Comparison of ENCODE assay signal across 8 cellular contexts in the genomic region with DNA sequence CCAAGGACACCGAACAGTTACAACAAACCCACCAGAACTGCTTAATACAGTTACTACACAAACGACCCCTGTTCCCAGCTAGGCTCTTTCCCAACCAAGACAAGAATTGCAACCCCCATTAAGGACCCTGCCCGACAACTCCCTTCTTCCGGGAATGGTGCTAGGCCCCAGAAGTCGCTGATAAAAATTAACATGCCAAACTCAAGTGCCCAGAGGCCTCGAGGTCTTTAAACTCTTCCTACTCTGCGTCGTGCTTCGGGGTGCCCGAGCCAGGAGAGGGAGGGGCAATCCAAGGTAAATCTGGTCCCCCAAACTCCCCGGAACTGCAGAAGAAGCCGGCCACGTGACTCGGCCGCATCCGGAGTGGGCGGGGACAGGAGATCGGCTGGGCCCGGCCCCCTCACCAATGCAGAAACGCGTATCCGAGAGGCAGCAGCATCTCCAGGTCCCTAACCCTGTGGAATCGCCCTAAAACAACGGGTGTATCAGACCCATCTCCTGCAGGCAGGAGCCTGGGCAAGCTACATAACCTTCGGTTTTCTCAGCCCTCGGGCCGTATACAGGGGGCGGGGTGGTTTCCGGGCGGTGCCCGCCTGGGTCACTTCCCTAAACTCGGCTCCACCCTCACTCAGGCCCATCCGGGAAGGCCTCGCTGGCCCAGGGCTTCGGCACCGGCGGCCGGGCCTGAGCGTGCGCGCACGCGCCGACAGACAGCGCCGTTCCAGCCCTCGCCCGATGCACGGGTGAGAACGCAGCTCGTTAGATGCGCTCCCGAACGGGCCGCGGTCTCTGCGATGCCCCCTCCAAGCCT. TPM values are rescaled to one million over a fixed set of nuclear protein-coding genes. Genes with fewer than 3 reads are reported as not detected.
A peak's percentile ranks its signal among the peaks of the same experiment; 100 is the strongest.
DNase-seq lines count a peak whose midpoint lies in the region; ATAC-seq and TF ChIP-seq lines count a peak whose summit lies in the region.

No MANE protein-coding gene starts in this region.

- WGBS in gastroesophageal sphincter (ENCODE audit: low coverage in 1 of 2), 2 donors, result 7% methylated on average over 8 of the region's 57 CpGs; no CpG with 5 or more reads in 1 of the 2 donors

- H3K36me3 ChIP-seq in RWPE2 (ENCODE audit: low read depth), result peaks cover 50% of the 10 kb centered on the region
- H3K36me3 ChIP-seq in gastroesophageal sphincter, result peaks cover 0 to 48% of the 10 kb centered on the region in 2 donors
- H3K36me3 ChIP-seq in neutrophil, result peaks cover 45% of the 10 kb centered on the region

- H3K4me3 ChIP-seq in AG04449 (ENCODE audit: low read depth, low read length) (peak overlapping the region; percentile 95), RWPE2 (ENCODE audit: severe bottlenecking) (peak overlapping the region; percentile 97), gastroesophageal sphincter (peak overlapping the region; percentile 75 to 95), neutrophil (ENCODE audit: low read depth in 1 of 2, low read length in 1 of 2) (peak overlapping the region; percentile 97 to 98)

- peak; percentile 60 for TF ChIP-seq POLR2A in GM18526 (IDR thresholded peaks at IDR 0.05; ENCODE audit: extremely low read depth, insufficient read length)
- TF ChIP-seq POLR2A in gastroesophageal sphincter (IDR thresholded peaks at IDR 0.05), result peak; percentile 50 to 59

- peak; percentile 31 for ATAC-seq in HG03571 (IDR thresholded peaks at IDR 0.05; ENCODE audit: unreplicated experiment)
- peak; percentile 11 for ATAC-seq in RWPE2 (ENCODE audit: low read depth)
- ATAC-seq in gastroesophageal sphincter, result peak; percentile 53

- no peak for TF ChIP-seq EP300 in gastroesophageal sphincter (IDR thresholded peaks at IDR 0.05)

- TF ChIP-seq CTCF in AG04449 (IDR thresholded peaks at IDR 0.05; ENCODE audit: insufficient read depth, low read length, missing control alignments), result no peak
- no peak for TF ChIP-seq CTCF in RWPE2 (IDR thresholded peaks at IDR 0.05; ENCODE audit: poor library complexity, severe bottlenecking)
- TF ChIP-seq CTCF in gastroesophageal sphincter (IDR thresholded peaks at IDR 0.05), result no peak
- peak; percentile 23 for TF ChIP-seq CTCF in neutrophil (IDR thresholded peaks at IDR 0.05)

- no peaks in the 10 kb centered on the region for H3K9me3 ChIP-seq in RWPE2 (ENCODE audit: severe bottlenecking)
- H3K9me3 ChIP-seq in gastroesophageal sphincter, result no peaks in the 10 kb centered on the region
- no peaks in the 10 kb centered on the region for H3K9me3 ChIP-seq in neutrophil

- H3K27ac ChIP-seq in RWPE2 (ENCODE audit: poor library complexity, severe bottlenecking), result peak overlapping the region; percentile 91
- H3K27ac ChIP-seq in gastroesophageal sphincter, result peak overlapping the region; percentile 77 to 99 (median 94)
- peak overlapping the region; percentile 96 for H3K27ac ChIP-seq in neutrophil
- H3K27ac ChIP-seq in substantia nigra (ENCODE audit: low read depth, low read length, poor library complexity, severe bottlenecking), result peak overlapping the region; percentile 90

- H3K4me1 ChIP-seq in RWPE2 (ENCODE audit: insufficient read depth, poor library complexity, severe bottlenecking) (no peaks in the 10 kb centered on the region), gastroesophageal sphincter (peaks cover 0 to 75% (median 22%) of the 10 kb centered on the region in 3 donors), neutrophil (ENCODE audit: control insufficient read depth in 1 of 2, insufficient read depth in 1 of 2, low read depth in 1 of 2, low read length in 1 of 2) (peaks cover 62 to 63% of the 10 kb centered on the region in 2 experiments)

- DNase-seq in AG04449 (ENCODE audit: low read depth, low spot score), result no peak
- DNase-seq in RWPE2 (ENCODE audit: low spot score), result peak; percentile 75
- DNase-seq in activated naive CD4-positive, alpha-beta T cell (lab: John Stamatoyannopoulos, UW), result peak; percentile 41 to 83 (median 59)
- DNase-seq in substantia nigra (lab: John Stamatoyannopoulos, UW), result peak in 47 of 49 donors; percentile 21 to 91 (median 79)

- H3K27me3 ChIP-seq in RWPE2 (ENCODE audit: insufficient read depth, poor library complexity, severe bottlenecking), result no peaks in the 10 kb centered on the region
- H3K27me3 ChIP-seq in gastroesophageal sphincter, result no peaks in the 10 kb centered on the region
- H3K27me3 ChIP-seq in neutrophil, result no peaks in the 10 kb centered on the region

- POLR2A ChIA-PET in AG04449 (lab: Yijun Ruan, JAX), result interaction anchor here (0.6 to 5.2 kb wide), 7 partner anchors 31 to 502 kb away, joined by 3 to 67 read pairs (median 3); partner anchors contain the start of genes CCDC85B, FIBP, KAT5 and PCNX3

- CTCF ChIA-PET in AG04449 (lab: Yijun Ruan, JAX), result interaction anchor here (0.6 kb wide), 1 partner anchor 153 kb away, joined by 3 read pairs; no protein-coding TSS in a partner anchor

RNA-seq across cellular contexts. Expression of gene CFL1, which starts 1.1 kb away (rescaled TPM):
- 100 to 1,000 TPM; 559 to 895 (median 639) TPM for total RNA-seq in gastroesophageal sphincter

RNA-seq across cellular contexts. Expression of gene MUS81, which starts 3.3 kb away (rescaled TPM):
- total RNA-seq in gastroesophageal sphincter, result 10 to 100 TPM; 37.2 to 71.7 (median 60.8) TPM

RNA-seq across cellular contexts. Expression of gene EFEMP2, which starts 15.7 kb away (rescaled TPM):
- total RNA-seq in gastroesophageal sphincter, result 10 to 100 TPM; 55.6 to 92.8 (median 81.2) TPM

RNA-seq across cellular contexts. Expression of gene CTSW, which starts 22.7 kb away (rescaled TPM):
- total RNA-seq in gastroesophageal sphincter, result 1 to 10 TPM in 1 of 4 donors, under 1 TPM in 2, not detected in 1; 0.52 to 3.6 (median 0.94) TPM

RNA-seq across cellular contexts. Expression of gene SNX32, which starts 23.1 kb away (rescaled TPM):
- under 1 TPM in 1 of 4 donors, not detected in 3; 0.13 TPM for total RNA-seq in gastroesophageal sphincter
